8 cellular contexts compared by ENCODE assay signal in the genomic region with DNA sequence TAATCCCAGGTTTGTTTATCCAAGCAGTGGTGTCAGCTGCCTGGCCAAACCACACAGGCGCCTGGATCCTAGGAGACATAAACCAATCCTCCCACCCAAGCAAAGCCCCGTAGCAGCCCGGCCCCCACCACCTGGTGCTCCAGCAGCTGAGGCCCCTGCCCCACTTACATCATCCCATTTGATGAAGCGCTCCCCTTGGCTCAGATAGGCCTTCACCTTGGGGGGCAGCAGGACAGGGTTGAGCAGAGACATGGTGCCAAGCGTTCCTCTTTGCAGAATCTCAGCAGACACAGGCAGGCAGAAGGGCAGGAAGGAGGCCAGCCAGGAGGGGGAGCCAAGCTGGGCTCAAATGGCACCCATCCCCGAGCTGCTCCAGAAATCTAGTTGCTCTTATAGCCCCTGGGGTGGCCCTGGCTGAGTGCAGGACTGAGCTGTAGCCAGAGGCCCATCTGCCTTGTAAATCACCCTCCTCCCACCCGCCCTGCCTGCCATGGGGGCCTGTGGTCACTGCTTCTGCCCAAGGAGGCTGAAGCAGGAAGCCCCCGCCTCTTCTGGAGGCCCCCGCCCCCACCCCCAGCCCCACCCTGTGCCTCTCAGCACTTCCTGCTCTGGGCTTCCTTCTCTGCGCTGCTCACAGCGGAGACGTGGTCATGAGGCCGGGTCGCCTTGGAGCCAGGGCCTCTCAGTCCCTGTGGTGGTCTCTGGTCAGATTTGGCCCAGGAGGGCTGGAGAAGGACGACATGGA. TPM values are rescaled to one million over a fixed set of nuclear protein-coding genes. Genes with fewer than 3 reads are reported as not detected.
DNase-seq lines count a peak whose midpoint lies in the region; ATAC-seq and TF ChIP-seq lines count a peak whose summit lies in the region.

A gene with protein sequence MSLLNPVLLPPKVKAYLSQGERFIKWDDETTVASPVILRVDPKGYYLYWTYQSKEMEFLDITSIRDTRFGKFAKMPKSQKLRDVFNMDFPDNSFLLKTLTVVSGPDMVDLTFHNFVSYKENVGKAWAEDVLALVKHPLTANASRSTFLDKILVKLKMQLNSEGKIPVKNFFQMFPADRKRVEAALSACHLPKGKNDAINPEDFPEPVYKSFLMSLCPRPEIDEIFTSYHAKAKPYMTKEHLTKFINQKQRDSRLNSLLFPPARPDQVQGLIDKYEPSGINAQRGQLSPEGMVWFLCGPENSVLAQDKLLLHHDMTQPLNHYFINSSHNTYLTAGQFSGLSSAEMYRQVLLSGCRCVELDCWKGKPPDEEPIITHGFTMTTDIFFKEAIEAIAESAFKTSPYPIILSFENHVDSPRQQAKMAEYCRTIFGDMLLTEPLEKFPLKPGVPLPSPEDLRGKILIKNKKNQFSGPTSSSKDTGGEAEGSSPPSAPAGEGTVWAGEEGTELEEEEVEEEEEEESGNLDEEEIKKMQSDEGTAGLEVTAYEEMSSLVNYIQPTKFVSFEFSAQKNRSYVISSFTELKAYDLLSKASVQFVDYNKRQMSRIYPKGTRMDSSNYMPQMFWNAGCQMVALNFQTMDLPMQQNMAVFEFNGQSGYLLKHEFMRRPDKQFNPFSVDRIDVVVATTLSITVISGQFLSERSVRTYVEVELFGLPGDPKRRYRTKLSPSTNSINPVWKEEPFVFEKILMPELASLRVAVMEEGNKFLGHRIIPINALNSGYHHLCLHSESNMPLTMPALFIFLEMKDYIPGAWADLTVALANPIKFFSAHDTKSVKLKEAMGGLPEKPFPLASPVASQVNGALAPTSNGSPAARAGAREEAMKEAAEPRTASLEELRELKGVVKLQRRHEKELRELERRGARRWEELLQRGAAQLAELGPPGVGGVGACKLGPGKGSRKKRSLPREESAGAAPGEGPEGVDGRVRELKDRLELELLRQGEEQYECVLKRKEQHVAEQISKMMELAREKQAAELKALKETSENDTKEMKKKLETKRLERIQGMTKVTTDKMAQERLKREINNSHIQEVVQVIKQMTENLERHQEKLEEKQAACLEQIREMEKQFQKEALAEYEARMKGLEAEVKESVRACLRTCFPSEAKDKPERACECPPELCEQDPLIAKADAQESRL (minus strand): TSS at position 515 of the 745 bp plus-strand sequence. CDS start 263 bp downstream, at position 252.

- peak within 1 kb of the TSS; percentile 85 for H2AK5ac ChIP-seq in neuronal stem cell (ENCODE audit: low read depth, low read length)

- intact Hi-C loops in CD8-positive, alpha-beta T cell (cut with DNase I, micrococcal nuclease): loop anchor here (1.0 to 2.0 kb wide), 5 partner anchors 14 to 91 kb away; a partner anchor contains a TSS
- intact Hi-C loops in activated CD4-positive, alpha-beta T cell treated with anti-CD3 and anti-CD28 coated beads, Interleukin-2, amount 10 ng/mL, durations not matched to agents 24 days and 14 days (cut with micrococcal nuclease): loop anchor here (2.0 kb wide), 1 partner anchor 15 kb away; a partner anchor contains a TSS

- H3K27me3 ChIP-seq in CD8-positive, alpha-beta T cell (ENCODE audit: insufficient read depth, low read length): no peaks in the 10 kb centered on the region
- H3K27me3 ChIP-seq in MM.1S (replicated peaks; ENCODE audit: insufficient read depth, low read length) (no peaks in the 10 kb centered on the region), neuronal stem cell (ENCODE audit: control insufficient read depth in 3 of 3, insufficient read depth in 3 of 3, low read depth in 1 of 3, low read length in 3 of 3) (peaks cover 0 to 7% (median 0%) of the 10 kb centered on the region in 3 experiments), upper lobe of left lung (no peaks in the 10 kb centered on the region)

- no CpG with 5 or more reads among the region's 15 CpGs for WGBS in neuronal stem cell (ENCODE audit: extremely low coverage in 2 of 2, insufficient read length in 2 of 2, insufficient replicate concordance in 1 of 2), 2 donors
- WGBS in upper lobe of left lung, 2 donors: 26 to 39% methylated on average over 8 to 12 of the region's 15 CpGs

- H3K4me3 ChIP-seq in CD8-positive, alpha-beta T cell (ENCODE audit: low read depth, low read length): peak within 1 kb of the TSS; percentile 92
- H3K4me3 ChIP-seq in MM.1S (ENCODE audit: low read length) (no peak within 1 kb of the TSS), neuronal stem cell (ENCODE audit: low read length in 2 of 2) (no peak within 1 kb of the TSS), upper lobe of left lung (peak within 1 kb of the TSS in 3 of 4 donors; percentile 32 to 55 (median 44))

- peaks cover 8% of the 10 kb centered on the region for H3K36me3 ChIP-seq in CD8-positive, alpha-beta T cell (ENCODE audit: insufficient read depth, low read length)
- H3K36me3 ChIP-seq in MM.1S (replicated peaks; ENCODE audit: insufficient read depth, low read length): no peaks in the 10 kb centered on the region
- no peaks in the 10 kb centered on the region for H3K36me3 ChIP-seq in neuronal stem cell (replicated peaks in 1 of 2; ENCODE audit: control insufficient read depth in 2 of 2, insufficient read depth in 2 of 2, low read length in 2 of 2)
- H3K36me3 ChIP-seq in upper lobe of left lung: peaks cover 0 to 3% (median 0%) of the 10 kb centered on the region in 4 donors

- H3K9ac ChIP-seq in MM.1S (ENCODE audit: low read length): no peak within 1 kb of the TSS
- peak within 1 kb of the TSS; percentile 50 for H3K9ac ChIP-seq in neuronal stem cell (ENCODE audit: low read depth, low read length, poor library complexity)

- no peak within 1 kb of the TSS for H2BK12ac ChIP-seq in neuronal stem cell (ENCODE audit: low read length)

- peak within 1 kb of the TSS; percentile 96 for H3K27ac Mint-ChIP-seq in CD8-positive, alpha-beta T cell
- H3K27ac Mint-ChIP-seq in activated CD4-positive, alpha-beta T cell treated with anti-CD3 and anti-CD28 coated beads, Interleukin-2, amount 10 ng/mL, durations not matched to agents 24 days and 14 days: peak within 1 kb of the TSS; percentile 98
- H3K27ac Mint-ChIP-seq in effector memory CD8-positive, alpha-beta T cell: peak within 1 kb of the TSS; percentile 94 to 95

- H2AFZ ChIP-seq in MM.1S (ENCODE audit: low read length) (no peak within 1 kb of the TSS), neuronal stem cell (ENCODE audit: low read length) (peak within 1 kb of the TSS; percentile 83)

- peak within 1 kb of the TSS; percentile 76 for H3K18ac ChIP-seq in neuronal stem cell (ENCODE audit: low read length)

- H3K79me1 ChIP-seq in neuronal stem cell (ENCODE audit: low read depth, low read length): no peaks in the 10 kb centered on the region

- H4K20me1 ChIP-seq in MM.1S (ENCODE audit: insufficient read depth, low read length): no peaks in the 10 kb centered on the region

- H2BK5ac ChIP-seq in neuronal stem cell (ENCODE audit: low read length): peak within 1 kb of the TSS; percentile 30

- no peak within 1 kb of the TSS for H4K8ac ChIP-seq in neuronal stem cell (ENCODE audit: low read depth, low read length)

- H3K27ac ChIP-seq in CD8-positive, alpha-beta T cell (ENCODE audit: low read depth, low read length): peak within 1 kb of the TSS; percentile 76
- H3K27ac ChIP-seq in MM.1S (ENCODE audit: low read length) (no peak within 1 kb of the TSS), neuronal stem cell (replicated peaks; ENCODE audit: low read length) (no peak within 1 kb of the TSS), upper lobe of left lung (peak within 1 kb of the TSS; percentile 71 to 90 (median 88))

- POLR2A ChIA-PET in CD8-positive, alpha-beta T cell (lab: Charles Lee): interaction anchor here (0.5 to 5.9 kb wide), 19 partner anchors 8 to 682 kb away, joined by 3 to 68 read pairs (median 5); a partner anchor contains a TSS

- no peaks in the 10 kb centered on the region for H3F3A ChIP-seq in MM.1S (ENCODE audit: insufficient read depth, low read length)

- peaks cover 31% of the 10 kb centered on the region for H3K4me1 ChIP-seq in CD8-positive, alpha-beta T cell (ENCODE audit: insufficient read depth, low read length)
- H3K4me1 ChIP-seq in MM.1S (ENCODE audit: low read length) (no peaks in the 10 kb centered on the region), neuronal stem cell (ENCODE audit: control insufficient read depth in 2 of 2, insufficient read depth in 1 of 2, low read depth in 1 of 2, low read length in 2 of 2) (peaks cover 5 to 31% of the 10 kb centered on the region in 2 donors), upper lobe of left lung (peaks cover 12 to 24% (median 19%) of the 10 kb centered on the region in 4 donors)

- no peaks in the 10 kb centered on the region for H3K27me3 Mint-ChIP-seq in CD8-positive, alpha-beta T cell (ENCODE audit: low read depth)
- H3K27me3 Mint-ChIP-seq in activated CD4-positive, alpha-beta T cell treated with anti-CD3 and anti-CD28 coated beads, Interleukin-2, amount 10 ng/mL, durations not matched to agents 24 days and 14 days: peaks cover 11% of the 10 kb centered on the region
- H3K27me3 Mint-ChIP-seq in effector memory CD8-positive, alpha-beta T cell: no peaks in the 10 kb centered on the region

- peak; percentile 76 for ATAC-seq in CD8-positive, alpha-beta T cell
- peak; percentile 78 for ATAC-seq in effector memory CD8-positive, alpha-beta T cell (replicated peaks)
- peak; percentile 76 to 85 for ATAC-seq in upper lobe of left lung (ENCODE audit: low FRiP score in 2 of 2)

- peaks cover 46% of the 10 kb centered on the region for H3K4me1 Mint-ChIP-seq in CD8-positive, alpha-beta T cell (ENCODE audit: low read depth)
- H3K4me1 Mint-ChIP-seq in activated CD4-positive, alpha-beta T cell treated with anti-CD3 and anti-CD28 coated beads, Interleukin-2, amount 10 ng/mL, durations not matched to agents 24 days and 14 days: peaks cover 31% of the 10 kb centered on the region
- H3K4me1 Mint-ChIP-seq in effector memory CD8-positive, alpha-beta T cell (ENCODE audit: low read depth in 2 of 2): peaks cover 50 to 52% of the 10 kb centered on the region in 2 donors

- H3K4me2 ChIP-seq in MM.1S (ENCODE audit: low read depth, low read length): no peak within 1 kb of the TSS
- H3K4me2 ChIP-seq in neuronal stem cell (ENCODE audit: insufficient read depth, low read length, poor library complexity, severe bottlenecking): no peak within 1 kb of the TSS

- peak within 1 kb of the TSS; percentile 63 for H2BK15ac ChIP-seq in neuronal stem cell (ENCODE audit: low read length)

- H4K91ac ChIP-seq in neuronal stem cell (ENCODE audit: low read depth, low read length, poor library complexity): no peak within 1 kb of the TSS

- DNase-seq in CD8-positive, alpha-beta T cell: peak; percentile 45 to 86 (median 71)
- peak; percentile 78 for DNase-seq in GM20000 (ENCODE audit: low spot score)
- DNase-seq in MM.1S: no peak
- DNase-seq in activated CD4-positive, alpha-beta T cell treated with anti-CD3 and anti-CD28 coated beads, Interleukin-2, amount 10 ng/mL, durations not matched to agents 24 days and 14 days: peak; percentile 91
- DNase-seq in effector memory CD8-positive, alpha-beta T cell: peak; percentile 59 to 74 (median 62)
- no peak for DNase-seq in neuronal stem cell (ENCODE audit: low spot score)
- peak; percentile 66 to 70 for DNase-seq in upper lobe of left lung
- no peak for DNase-seq in amniotic stem cell (lab: John Stamatoyannopoulos, UW)

- TF ChIP-seq POLR2A in upper lobe of left lung (IDR thresholded peaks at IDR 0.05): peak in 1 of 4 donors; percentile 59

- H3K9me3 ChIP-seq in CD8-positive, alpha-beta T cell (ENCODE audit: low read length): no peaks in the 10 kb centered on the region
- no peaks in the 10 kb centered on the region for H3K9me3 ChIP-seq in MM.1S (replicated peaks; ENCODE audit: insufficient read depth, low read length)
- H3K9me3 ChIP-seq in neuronal stem cell (replicated peaks in 1 of 2; ENCODE audit: control insufficient read depth in 2 of 2, insufficient read depth in 1 of 2, low read depth in 1 of 2, low read length in 2 of 2): no peaks in the 10 kb centered on the region
- no peaks in the 10 kb centered on the region for H3K9me3 ChIP-seq in upper lobe of left lung

- TF ChIP-seq EP300 in upper lobe of left lung (IDR thresholded peaks at IDR 0.05): no peak

- H3K14ac ChIP-seq in neuronal stem cell (ENCODE audit: low read length): peak within 1 kb of the TSS; percentile 11

- H3K4ac ChIP-seq in neuronal stem cell (ENCODE audit: low read length): no peak within 1 kb of the TSS

- no peak within 1 kb of the TSS for H2BK120ac ChIP-seq in neuronal stem cell (ENCODE audit: low read depth, low read length)

- no peaks in the 10 kb centered on the region for H3K9me3 Mint-ChIP-seq in CD8-positive, alpha-beta T cell
- no peaks in the 10 kb centered on the region for H3K9me3 Mint-ChIP-seq in activated CD4-positive, alpha-beta T cell treated with anti-CD3 and anti-CD28 coated beads, Interleukin-2, amount 10 ng/mL, durations not matched to agents 24 days and 14 days
- H3K9me3 Mint-ChIP-seq in effector memory CD8-positive, alpha-beta T cell: no peaks in the 10 kb centered on the region

- H3K9me2 ChIP-seq in MM.1S (replicated peaks; ENCODE audit: insufficient read depth, low read length): no peaks in the 10 kb centered on the region

- CTCF ChIA-PET in CD8-positive, alpha-beta T cell (lab: Charles Lee): interaction anchor here (0.7 to 23.9 kb wide), 19 partner anchors 12 to 276 kb away, joined by 3 to 541 read pairs (median 5); a partner anchor contains a TSS

- TF ChIP-seq CTCF in CD8-positive, alpha-beta T cell (IDR thresholded peaks at IDR 0.05): peak; percentile 57
- TF ChIP-seq CTCF in GM20000 (IDR thresholded peaks at IDR 0.05; ENCODE audit: extremely low read depth, missing control alignments) (no peak), MM.1S (IDR thresholded peaks at IDR 0.05; ENCODE audit: low read length) (peak; percentile 29; the same call in 1 of the 2 replicates), upper lobe of left lung (IDR thresholded peaks at IDR 0.05) (peak in 3 of 6 experiments; percentile 7 to 24 (median 9))

- H3K23ac ChIP-seq in neuronal stem cell (ENCODE audit: low read depth, low read length, poor library complexity): peak within 1 kb of the TSS; percentile 28

- peak within 1 kb of the TSS; percentile 95 for H3K4me3 Mint-ChIP-seq in CD8-positive, alpha-beta T cell
- H3K4me3 Mint-ChIP-seq in activated CD4-positive, alpha-beta T cell treated with anti-CD3 and anti-CD28 coated beads, Interleukin-2, amount 10 ng/mL, durations not matched to agents 24 days and 14 days: peak within 1 kb of the TSS; percentile 92
- H3K4me3 Mint-ChIP-seq in effector memory CD8-positive, alpha-beta T cell: peak within 1 kb of the TSS; percentile 98 to 99

- H3K36me3 Mint-ChIP-seq in CD8-positive, alpha-beta T cell: peaks cover 26% of the 10 kb centered on the region
- peaks cover 11% of the 10 kb centered on the region for H3K36me3 Mint-ChIP-seq in activated CD4-positive, alpha-beta T cell treated with anti-CD3 and anti-CD28 coated beads, Interleukin-2, amount 10 ng/mL, durations not matched to agents 24 days and 14 days (ENCODE audit: low read depth)
- H3K36me3 Mint-ChIP-seq in effector memory CD8-positive, alpha-beta T cell (ENCODE audit: insufficient read depth): peaks cover 10% of the 10 kb centered on the region

- H3K79me2 ChIP-seq in MM.1S (ENCODE audit: low read length): no peaks in the 10 kb centered on the region

RNA-seq across cellular contexts. Expression of the gene that starts here (rescaled TPM):
- total RNA-seq in CD8-positive, alpha-beta T cell: 100 to 1,000 TPM; 154 to 167 TPM
- 82.7 and 95.7 TPM in 2 replicates for total RNA-seq in activated CD4-positive, alpha-beta T cell treated with anti-CD3 and anti-CD28 coated beads, Interleukin-2, amount 10 ng/mL, durations not matched to agents 24 days and 14 days
- 3.7 TPM for polyA plus RNA-seq in neuronal stem cell (2013, experiment 1 of 2)
- 3.2 TPM for polyA plus RNA-seq in neuronal stem cell (2013, experiment 2 of 2)
- total RNA-seq in upper lobe of left lung: 100 to 1,000 TPM in 2 of 6 donors, 10 to 100 TPM in 4; 26.9 to 170 (median 85.7) TPM

Comparison
In these comparisons a context has a peak if more than half of its experiments do, and no peak if none do; other contexts are left out.
1. DNase-seq: peak in CD8-positive, alpha-beta T cell (7 of 7), GM20000 (single experiment), activated CD4-positive, alpha-beta T cell treated with anti-CD3 and anti-CD28 coated beads, Interleukin-2, amount 10 ng/mL, durations not matched to agents 24 days and 14 days (single experiment), effector memory CD8-positive, alpha-beta T cell (3 of 3) and upper lobe of left lung (2 of 2); none in MM.1S (single experiment), neuronal stem cell (single experiment) and amniotic stem cell (single experiment).
2. H3K27ac ChIP-seq: peak in CD8-positive, alpha-beta T cell (single experiment) and upper lobe of left lung (4 of 4); none in MM.1S (single experiment) and neuronal stem cell (single experiment).
3. H3K4me3 ChIP-seq: peak in CD8-positive, alpha-beta T cell (single experiment) and upper lobe of left lung (3 of 4); none in MM.1S (single experiment) and neuronal stem cell (0 of 2).
4. Peak in every context shown above with its lines, with median percentiles within 50 percentile points of each other: ATAC-seq, H3K27ac Mint-ChIP-seq and H3K4me3 Mint-ChIP-seq.